Comparison of ENCODE assay signal across 8 cellular contexts in the genomic region with DNA sequence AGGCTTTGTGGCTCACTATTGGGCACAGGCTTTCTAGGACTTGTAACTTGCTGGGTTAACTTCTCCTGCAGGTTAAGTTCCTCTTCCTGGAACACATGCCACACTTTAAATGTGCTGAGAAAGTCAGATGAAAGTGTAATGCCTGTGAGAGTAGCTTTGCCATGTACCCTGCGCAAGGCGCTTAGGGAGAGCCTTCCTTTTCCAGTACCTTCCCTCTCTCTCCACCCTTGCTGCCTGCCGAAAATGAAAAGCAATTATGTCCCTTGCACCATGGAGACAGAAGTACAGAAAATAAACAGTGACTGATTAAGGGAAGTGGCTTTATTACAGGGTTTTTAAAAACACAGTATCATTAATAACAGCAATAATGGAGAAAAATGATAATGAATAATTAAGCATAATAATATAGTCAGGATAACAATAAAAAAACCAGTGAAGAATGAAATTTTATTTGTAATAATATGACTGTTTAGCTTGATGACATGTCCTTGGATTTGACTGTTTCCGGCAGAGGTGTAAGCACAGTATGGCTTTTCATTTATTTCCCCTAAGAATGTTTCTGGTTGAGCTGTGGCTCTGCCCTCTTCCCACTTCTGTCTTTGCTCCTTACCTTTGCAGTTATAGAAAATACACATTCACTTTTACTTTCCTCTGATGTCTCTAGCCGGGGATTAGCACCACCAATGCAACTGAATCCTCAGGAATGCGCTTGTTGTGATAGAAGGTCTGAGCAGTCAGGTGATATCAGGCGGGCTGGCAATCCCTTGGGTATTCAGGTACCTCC.
A peak's percentile ranks its signal among the peaks of the same experiment; 100 is the strongest.
DNase-seq lines count a peak whose midpoint lies in the region; ATAC-seq and TF ChIP-seq lines count a peak whose summit lies in the region.

No MANE protein-coding gene starts in this region.

- peaks cover 16 to 27% (median 26%) of the 10 kb centered on the region in 3 donors for H3K4me1 Mint-ChIP-seq in naive B cell

- peaks cover 0 to 9% of the 10 kb centered on the region in 2 donors for H3K36me3 Mint-ChIP-seq in naive B cell

- peaks cover 0 to 18% (median 7%) of the 10 kb centered on the region in 7 donors for H3K9me3 Mint-ChIP-seq in naive B cell

- DNase-seq in colonic mucosa (peak; percentile 68), naive B cell (no peak), NCI-H1048 (lab: John Stamatoyannopoulos, UW) (no peak)
- no peak for DNase-seq in activated CD8-positive, alpha-beta memory T cell treated with anti-CD3 and anti-CD28 coated beads, Interleukin-2, amount 50 U/mL, for 4 hours

- H3K27ac Mint-ChIP-seq in naive B cell = peak overlapping the region in 5 of 6 donors; percentile 9 to 30 (median 17)

- peak overlapping the region; percentile 21 for H3K27ac ChIP-seq in colonic mucosa

- H3K4me3 ChIP-seq in colonic mucosa = no peak overlapping the region

- H3K4me1 ChIP-seq in colonic mucosa = no peaks in the 10 kb centered on the region

- H3K36me3 ChIP-seq in colonic mucosa = no peaks in the 10 kb centered on the region

- intact Hi-C loops in colonic mucosa (cut with DNase I) = loop anchor here (10.0 kb wide), 1 partner anchor 312 kb away; no protein-coding TSS in a partner anchor

- no peaks in the 10 kb centered on the region for H3K27me3 ChIP-seq in colonic mucosa

- H3K4me3 Mint-ChIP-seq in naive B cell = no peak overlapping the region

- peak overlapping the region in 1 of 2 donors; percentile 26 for H3K9ac ChIP-seq in colonic mucosa (ENCODE audit: low read depth in 2 of 2, low read length in 2 of 2)

- no peaks in the 10 kb centered on the region for H3K27me3 Mint-ChIP-seq in naive B cell

- no peaks in the 10 kb centered on the region for H3K9me3 ChIP-seq in colonic mucosa

- TF ChIP-seq CTCF in colonic mucosa (IDR thresholded peaks at IDR 0.05) = no peak

- peak; percentile 34 for ATAC-seq in GM19397 (IDR thresholded peaks at IDR 0.05; ENCODE audit: unreplicated experiment)
- peak; percentile 56 for ATAC-seq in HG03571 (IDR thresholded peaks at IDR 0.05; ENCODE audit: unreplicated experiment)
- ATAC-seq in naive B cell (ENCODE audit: low read depth in 2 of 2) = no peak
- no peak for ATAC-seq in HG02571 (IDR thresholded peaks at IDR 0.05; ENCODE audit: unreplicated experiment)
- ATAC-seq in GM21447 (IDR thresholded peaks at IDR 0.05; ENCODE audit: unreplicated experiment) = no peak

Comparison
In these comparisons a context has a peak if more than half of its experiments do, and no peak if none do; other contexts are left out.
1. ATAC-seq: peak in GM19397 (single experiment) and HG03571 (single experiment); none in naive B cell (0 of 2), HG02571 (single experiment) and GM21447 (single experiment).